In the genomic region with DNA sequence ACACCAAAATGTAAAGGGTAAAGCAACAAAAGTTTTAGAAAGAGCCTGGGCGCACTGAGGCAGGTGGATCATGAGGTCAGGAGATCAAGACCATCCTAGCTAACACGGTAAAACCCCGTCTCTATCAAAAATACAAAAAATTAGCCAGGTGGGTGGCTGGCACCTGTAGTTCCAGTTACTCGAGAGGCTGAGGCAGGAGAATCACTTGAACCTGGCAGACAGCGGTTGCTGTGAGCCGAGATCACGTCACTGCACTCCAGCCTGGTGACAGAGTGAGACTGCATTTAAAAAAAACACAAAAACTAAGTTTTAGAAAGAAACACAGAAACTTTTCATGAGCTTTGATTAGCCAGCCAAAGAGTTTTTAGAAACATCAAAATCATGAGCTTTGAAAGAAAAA, we compare ENCODE assay signal across 27 cellular contexts.
"Had no signal": no experiment of that assay in that cellular context is flagged by ENCODE, and none has a peak within 500 bp of the region (broad histone marks: within the 10 kb centered on the region; RNA-seq: fewer than 3 reads in every experiment).

No MANE protein-coding gene starts in this region.

- H3K27me3 Mint-ChIP-seq: stimulated activated memory B cell treated with anti-CD40 and anti-IgM and Interleukin-4, amounts not matched to agents 10 μg/mL and 1 μg/mL and 100 μg/mL, for 72 hours; stimulated activated naive B cell treated with anti-CD40 and anti-IgM and Interleukin-4, amounts not matched to agents 10 μg/mL and 1 μg/mL and 100 μg/mL, for 72 hours; stimulated activated naive CD8-positive, alpha-beta T cell treated with anti-CD3 and anti-CD28 coated beads, Interleukin-15, amount 100 ng/mL, for 72 hours; stimulated activated naive CD8-positive, alpha-beta T cell treated with anti-CD3 and anti-CD28 coated beads, Interleukin-15, Interleukin-2, amounts not matched to agents 100 ng/mL and 50 ng/mL, for 24 hours; type B pancreatic cell had no signal

- H3K4me3 Mint-ChIP-seq: stimulated activated effector memory CD8-positive, alpha-beta T cell treated with anti-CD3 and anti-CD28 coated beads, Interleukin-12 subunit alpha, Interleukin-12 subunit beta, amount 100 ng/mL, for 72 hours; stimulated activated memory B cell treated with anti-CD40 and anti-IgM and Interleukin-4, amounts not matched to agents 10 μg/mL and 1 μg/mL and 100 μg/mL, for 72 hours; stimulated activated naive B cell treated with anti-CD40 and anti-IgM and Interleukin-4, amounts not matched to agents 10 μg/mL and 1 μg/mL and 100 μg/mL, for 72 hours; stimulated activated naive CD8-positive, alpha-beta T cell treated with anti-CD3 and anti-CD28 coated beads, Interleukin-15, amount 100 ng/mL, for 72 hours; stimulated activated naive CD8-positive, alpha-beta T cell treated with anti-CD3 and anti-CD28 coated beads, Interleukin-15, Interleukin-2, amounts not matched to agents 100 ng/mL and 50 ng/mL, for 24 hours; type B pancreatic cell had no signal

- H3K27ac ChIP-seq: stomach, suprapubic skin, testis, tibial nerve, transverse colon, upper lobe of left lung, upper lobe of right lung, uterus, vagina had no signal

- H3K27me3 ChIP-seq: stomach, suprapubic skin, testis, tibial artery, tibial nerve, transverse colon, upper lobe of left lung, upper lobe of right lung, uterus, vagina had no signal

- H3K9me3 ChIP-seq: stomach, suprapubic skin, testis, thoracic aorta, tibial artery, tibial nerve, transverse colon, upper lobe of left lung, upper lobe of right lung, uterus, vagina had no signal

- H3K4me1 Mint-ChIP-seq: stimulated activated effector memory CD8-positive, alpha-beta T cell treated with anti-CD3 and anti-CD28 coated beads, Interleukin-12 subunit alpha, Interleukin-12 subunit beta, amount 100 ng/mL, for 72 hours; stimulated activated memory B cell treated with anti-CD40 and anti-IgM and Interleukin-4, amounts not matched to agents 10 μg/mL and 1 μg/mL and 100 μg/mL, for 72 hours; stimulated activated naive B cell treated with anti-CD40 and anti-IgM and Interleukin-4, amounts not matched to agents 10 μg/mL and 1 μg/mL and 100 μg/mL, for 72 hours; stimulated activated naive CD8-positive, alpha-beta T cell treated with anti-CD3 and anti-CD28 coated beads, Interleukin-15, amount 100 ng/mL, for 72 hours had no signal

- H3K9me3 Mint-ChIP-seq: stimulated activated effector memory CD8-positive, alpha-beta T cell treated with anti-CD3 and anti-CD28 coated beads, Interleukin-12 subunit alpha, Interleukin-12 subunit beta, amount 100 ng/mL, for 72 hours; stimulated activated memory B cell treated with anti-CD40 and anti-IgM and Interleukin-4, amounts not matched to agents 10 μg/mL and 1 μg/mL and 100 μg/mL, for 72 hours; stimulated activated naive CD8-positive, alpha-beta T cell treated with anti-CD3 and anti-CD28 coated beads, Interleukin-15, amount 100 ng/mL, for 72 hours; stimulated activated naive CD8-positive, alpha-beta T cell treated with anti-CD3 and anti-CD28 coated beads, Interleukin-15, Interleukin-2, amounts not matched to agents 100 ng/mL and 50 ng/mL, for 24 hours; type B pancreatic cell had no signal

- H3K27ac Mint-ChIP-seq: stimulated activated effector memory CD8-positive, alpha-beta T cell treated with anti-CD3 and anti-CD28 coated beads, Interleukin-12 subunit alpha, Interleukin-12 subunit beta, amount 100 ng/mL, for 72 hours; stimulated activated memory B cell treated with anti-CD40 and anti-IgM and Interleukin-4, amounts not matched to agents 10 μg/mL and 1 μg/mL and 100 μg/mL, for 72 hours; stimulated activated naive B cell treated with anti-CD40 and anti-IgM and Interleukin-4, amounts not matched to agents 10 μg/mL and 1 μg/mL and 100 μg/mL, for 72 hours; stimulated activated naive CD8-positive, alpha-beta T cell treated with anti-CD3 and anti-CD28 coated beads, Interleukin-15, amount 100 ng/mL, for 72 hours; stimulated activated naive CD8-positive, alpha-beta T cell treated with anti-CD3 and anti-CD28 coated beads, Interleukin-15, Interleukin-2, amounts not matched to agents 100 ng/mL and 50 ng/mL, for 24 hours; type B pancreatic cell had no signal

- H3K36me3 ChIP-seq: stomach, suprapubic skin, thoracic aorta, tibial artery, transverse colon, upper lobe of left lung, upper lobe of right lung, uterus, vagina had no signal

- H3K36me3 Mint-ChIP-seq: stimulated activated effector memory CD8-positive, alpha-beta T cell treated with anti-CD3 and anti-CD28 coated beads, Interleukin-12 subunit alpha, Interleukin-12 subunit beta, amount 100 ng/mL, for 72 hours; stimulated activated memory B cell treated with anti-CD40 and anti-IgM and Interleukin-4, amounts not matched to agents 10 μg/mL and 1 μg/mL and 100 μg/mL, for 72 hours; stimulated activated naive B cell treated with anti-CD40 and anti-IgM and Interleukin-4, amounts not matched to agents 10 μg/mL and 1 μg/mL and 100 μg/mL, for 72 hours had no signal

- DNase-seq: stimulated activated CD4-positive, alpha-beta T cell treated with anti-CD3 and anti-CD28 coated beads, Interleukin-2, amount 100 ng/mL, for 24 hours; stimulated activated CD4-positive, alpha-beta T cell treated with anti-CD3 and anti-CD28 coated beads, Interleukin-2, amount 100 ng/mL, for 48 hours; stimulated activated CD4-positive, alpha-beta T cell treated with anti-CD3 and anti-CD28 coated beads, Interleukin-4, amount 100 ng/mL, for 1 hour; stimulated activated CD4-positive, alpha-beta T cell treated with anti-CD3 and anti-CD28 coated beads, Interleukin-4, amount 100 ng/mL, for 4 hours; stimulated activated CD8-positive, alpha-beta memory T cell treated with anti-CD3 and anti-CD28 coated beads, Interleukin-4, amount 100 ng/mL, for 48 hours; stimulated activated naive B cell treated with anti-CD40 and anti-IgM and Interleukin-4, amounts not matched to agents 10 μg/mL and 1 μg/mL and 100 μg/mL, for 72 hours; stimulated activated naive CD4-positive, alpha-beta T cell; stimulated activated naive CD4-positive, alpha-beta T cell treated with Interleukin-2 at 50 U/mL for 16 hours; stimulated activated naive CD8-positive, alpha-beta T cell treated with anti-CD3 and anti-CD28 coated beads, Interleukin-15, amount 100 ng/mL, for 72 hours; stimulated activated naive CD8-positive, alpha-beta T cell treated with anti-CD3 and anti-CD28 coated beads, Interleukin-15, Interleukin-2, amounts not matched to agents 100 U/mL and 50 U/mL, for 24 hours; stomach; substantia nigra; testis; tibial artery; transverse colon; trophoblast cell; upper lobe of right lung; uterus had no signal

- ATAC-seq: stimulated activated effector memory CD8-positive, alpha-beta T cell treated with anti-CD3 and anti-CD28 coated beads, Interleukin-12 subunit alpha, Interleukin-12 subunit beta, amount 100 ng/mL, for 72 hours; stimulated activated memory B cell treated with anti-CD40 and anti-IgM and Interleukin-4, amounts not matched to agents 10 μg/mL and 1 μg/mL and 100 μg/mL, for 72 hours; stimulated activated naive B cell treated with anti-CD40 and anti-IgM and Interleukin-4, amounts not matched to agents 10 μg/mL and 1 μg/mL and 100 μg/mL, for 72 hours; stimulated activated naive CD8-positive, alpha-beta T cell treated with anti-CD3 and anti-CD28 coated beads, Interleukin-15, amount 100 ng/mL, for 72 hours; stimulated activated naive CD8-positive, alpha-beta T cell treated with anti-CD3 and anti-CD28 coated beads, Interleukin-15, Interleukin-2, amounts not matched to agents 100 U/mL and 50 U/mL, for 24 hours; upper lobe of right lung had no signal

- H3K4me3 ChIP-seq: stomach, suprapubic skin, testis, thoracic aorta, tibial artery, tibial nerve, transverse colon, upper lobe of left lung, upper lobe of right lung, uterus, vagina had no signal
